22 cellular contexts compared by ENCODE assay signal in genomic region chr1:194795917-194796593, GRCh38.
DNase-seq lines count a peak whose midpoint lies in the region; ATAC-seq, FAIRE-seq and TF ChIP-seq lines count a peak whose summit lies in the region.
"Had no signal": no experiment of that assay in that cellular context is flagged by ENCODE, and none has a peak within 500 bp of the region (broad histone marks: within the 10 kb centered on the region; RNA-seq: fewer than 3 reads in every experiment).

No MANE protein-coding gene starts in this region.

- CTCF ChIA-PET in activated CD8-positive, alpha-beta memory T cell treated with anti-CD3 and anti-CD28 coated beads, Interleukin-2, amount 10 ng/mL, durations not matched to agents 7 days and 5 days (lab: Charles Lee) = interaction anchor here (0.6 kb wide), 1 partner anchor 823 kb away, joined by 4 read pairs; no protein-coding TSS in a partner anchor

- no peaks in the 10 kb centered on the region for H3K27me3 Mint-ChIP-seq in activated CD8-positive, alpha-beta memory T cell treated with anti-CD3 and anti-CD28 coated beads, Interleukin-2, amount 10 ng/mL, durations not matched to agents 7 days and 5 days
- H3K27me3 Mint-ChIP-seq: activated CD4-positive, alpha-beta T cell treated with anti-CD3 and anti-CD28 coated beads, Interleukin-2, amount 10 ng/mL, durations not matched to agents 24 days and 14 days; activated naive CD8-positive, alpha-beta T cell had no signal

- H3K27ac Mint-ChIP-seq in activated CD8-positive, alpha-beta memory T cell treated with anti-CD3 and anti-CD28 coated beads, Interleukin-2, amount 10 ng/mL, durations not matched to agents 7 days and 5 days = no peak overlapping the region
- H3K27ac Mint-ChIP-seq: activated CD4-positive, alpha-beta T cell treated with anti-CD3 and anti-CD28 coated beads, Interleukin-2, amount 10 ng/mL, durations not matched to agents 24 days and 14 days; activated naive CD8-positive, alpha-beta T cell; GM23338 had no signal

- ATAC-seq in GM18870 (IDR thresholded peaks at IDR 0.05; ENCODE audit: unreplicated experiment) (peak; percentile 99), GM21619 (IDR thresholded peaks at IDR 0.05; ENCODE audit: unreplicated experiment) (peak; percentile 87), HG02981 (IDR thresholded peaks at IDR 0.05; ENCODE audit: unreplicated experiment) (peak; percentile 90), body of pancreas (no peak)
- ATAC-seq in activated CD8-positive, alpha-beta memory T cell treated with anti-CD3 and anti-CD28 coated beads, Interleukin-2, amount 10 ng/mL, durations not matched to agents 7 days and 5 days = no peak
- ATAC-seq: GM23338, left lobe of liver had no signal

- H3K36me3 Mint-ChIP-seq in activated CD8-positive, alpha-beta memory T cell treated with anti-CD3 and anti-CD28 coated beads, Interleukin-2, amount 10 ng/mL, durations not matched to agents 7 days and 5 days = no peaks in the 10 kb centered on the region
- H3K36me3 Mint-ChIP-seq: activated naive CD8-positive, alpha-beta T cell had no signal

- no peaks in the 10 kb centered on the region for H3K9me3 Mint-ChIP-seq in activated CD8-positive, alpha-beta memory T cell treated with anti-CD3 and anti-CD28 coated beads, Interleukin-2, amount 10 ng/mL, durations not matched to agents 7 days and 5 days (ENCODE audit: low read depth)
- H3K9me3 Mint-ChIP-seq: GM23338 had no signal

- TF ChIP-seq POLR2A in body of pancreas (IDR thresholded peaks at IDR 0.05) = no peak

- DNase-seq in NCI-H226 = peak; percentile 7
- DNase-seq in frontal cortex (ENCODE audit: low spot score in 2 of 2) = no peak
- no peak for DNase-seq in body of pancreas
- no peak for DNase-seq in OCI-M1 (lab: John Stamatoyannopoulos, UW)
- DNase-seq in activated CD8-positive, alpha-beta memory T cell treated with anti-CD3 and anti-CD28 coated beads, Interleukin-2, amount 10 ng/mL, durations not matched to agents 7 days and 5 days = no peak
- DNase-seq: activated CD4-positive, alpha-beta T cell treated with anti-CD3 and anti-CD28 coated beads, Interleukin-2, amount 10 ng/mL, durations not matched to agents 24 days and 14 days; dorsolateral prefrontal cortex; NCI-H1105 treated with DMSO at 0.1 percent for 48 hours; NCI-H2171 treated with DMSO at 0.1 percent for 48 hours; SJCRH30; stimulated activated naive CD4-positive, alpha-beta T cell treated with Interleukin-2 at 50 U/mL for 16 hours; T1000 had no signal

- no peaks in the 10 kb centered on the region for H3K4me1 Mint-ChIP-seq in activated CD8-positive, alpha-beta memory T cell treated with anti-CD3 and anti-CD28 coated beads, Interleukin-2, amount 10 ng/mL, durations not matched to agents 7 days and 5 days
- H3K4me1 Mint-ChIP-seq: activated CD4-positive, alpha-beta T cell treated with anti-CD3 and anti-CD28 coated beads, Interleukin-2, amount 10 ng/mL, durations not matched to agents 24 days and 14 days; GM23338 had no signal

- H3K4me3 ChIP-seq in body of pancreas = no peak overlapping the region
- H3K4me3 ChIP-seq: dorsolateral prefrontal cortex, GM23338, SJCRH30, skin epidermis had no signal

- H3K36me3 ChIP-seq in body of pancreas (replicated peaks in 1 of 2; ENCODE audit: insufficient read depth in 1 of 2, low read depth in 2 of 2) = no peaks in the 10 kb centered on the region
- H3K36me3 ChIP-seq: SJCRH30 had no signal

- H3K4me1 ChIP-seq in body of pancreas = no peaks in the 10 kb centered on the region
- H3K4me1 ChIP-seq: parathyroid adenoma, SJCRH30 had no signal

- no peaks in the 10 kb centered on the region for H3K27me3 ChIP-seq in body of pancreas
- H3K27me3 ChIP-seq: dorsolateral prefrontal cortex, SJCRH30 had no signal

- intact Hi-C loops in body of pancreas (cut with DNase I) = no loop called here

- no peak for TF ChIP-seq CTCF in body of pancreas (IDR thresholded peaks at IDR 0.05)

- H3K27ac ChIP-seq in body of pancreas = no peak overlapping the region
- H3K27ac ChIP-seq: dorsolateral prefrontal cortex, parathyroid adenoma, SJCRH30, skin epidermis had no signal

- no peaks in the 10 kb centered on the region for H3K9me3 ChIP-seq in body of pancreas
- H3K9me3 ChIP-seq: SJCRH30 had no signal

- no peak for FAIRE-seq in frontal cortex (lab: Jason Lieb, UNC)
- FAIRE-seq: bronchial epithelial cell, GM12891 had no signal

- 45 to 66% methylated on average over 4 of the region's 4 CpGs for WGBS in body of pancreas, 2 donors

- no peak overlapping the region for H3K4me3 Mint-ChIP-seq in activated CD8-positive, alpha-beta memory T cell treated with anti-CD3 and anti-CD28 coated beads, Interleukin-2, amount 10 ng/mL, durations not matched to agents 7 days and 5 days
- H3K4me3 Mint-ChIP-seq: activated CD4-positive, alpha-beta T cell treated with anti-CD3 and anti-CD28 coated beads, Interleukin-2, amount 10 ng/mL, durations not matched to agents 24 days and 14 days; activated naive CD8-positive, alpha-beta T cell; GM23338 had no signal

Comparison
In these comparisons a context has a peak if more than half of its experiments do, and no peak if none do; other contexts are left out.
1. ATAC-seq: peak in GM18870 (single experiment), GM21619 (single experiment) and HG02981 (single experiment); none in body of pancreas (single experiment) and activated CD8-positive, alpha-beta memory T cell treated with anti-CD3 and anti-CD28 coated beads, Interleukin-2, amount 10 ng/mL, durations not matched to agents 7 days and 5 days (single experiment).